In the genomic region with DNA sequence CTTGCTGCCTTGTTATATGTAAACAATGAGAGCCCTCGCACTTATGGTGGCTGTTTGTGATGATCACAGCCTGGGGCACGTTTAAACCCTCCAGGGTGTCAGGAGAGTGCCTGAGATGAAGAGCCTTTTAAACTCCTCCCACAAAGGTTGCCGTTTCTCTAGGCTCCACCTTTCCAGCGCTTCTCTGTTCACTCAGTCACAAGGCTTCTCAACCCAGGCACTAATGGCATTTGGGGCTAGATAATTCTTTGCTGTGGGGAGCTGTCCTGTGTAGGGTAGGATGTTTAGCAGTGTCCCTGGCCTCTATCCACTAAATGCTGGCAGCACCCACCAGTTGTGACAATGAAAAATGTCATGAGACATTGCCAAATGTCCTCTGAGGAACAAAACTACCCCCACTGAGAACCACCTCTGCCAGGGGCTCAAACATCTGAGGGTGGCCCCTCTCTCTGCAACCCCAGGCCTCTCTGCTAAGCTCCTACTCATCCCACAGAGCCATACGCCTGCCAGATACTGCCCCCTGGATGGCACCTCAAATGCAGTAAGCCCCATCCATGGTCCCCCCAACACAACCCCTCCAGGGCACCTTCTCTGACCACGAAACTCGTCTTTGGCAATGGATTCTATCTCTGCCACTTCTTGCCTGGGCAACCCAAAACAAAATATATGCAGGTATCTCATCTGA, we compare ENCODE assay signal across 18 cellular contexts.
DNase-seq lines count a peak whose midpoint lies in the region; ATAC-seq, FAIRE-seq and TF ChIP-seq lines count a peak whose summit lies in the region.
"Had no signal": no experiment of that assay in that cellular context is flagged by ENCODE, and none has a peak within 500 bp of the region (broad histone marks: within the 10 kb centered on the region; RNA-seq: fewer than 3 reads in every experiment).

No MANE protein-coding gene starts in this region.

- no peaks in the 10 kb centered on the region for H3K79me2 ChIP-seq in H1 (ENCODE audit: control insufficient read depth in 1 of 2, insufficient read depth in 2 of 2, low read length in 2 of 2)

- no peak overlapping the region for H3K56ac ChIP-seq in H1 (replicated peaks; ENCODE audit: insufficient read length, low read depth, low read length)

- H2AK5ac ChIP-seq in H1 (ENCODE audit: low read depth, low read length): no peak overlapping the region
- H2AK5ac ChIP-seq in neuronal stem cell (ENCODE audit: low read depth, low read length): no peak overlapping the region

- no peak overlapping the region for H3K4me3 ChIP-seq in H1 (ENCODE audit: extremely low read depth in 1 of 4, insufficient read depth in 2 of 4, low read depth in 3 of 4, low read length in 4 of 4)
- H3K4me3 ChIP-seq in neuronal stem cell (ENCODE audit: low read length in 2 of 2): no peak overlapping the region
- H3K4me3 ChIP-seq: gastrocnemius medialis had no signal

- H3K27me3 ChIP-seq in H1 (replicated peaks in 1 of 4; ENCODE audit: control insufficient read depth in 3 of 4, extremely low read depth in 1 of 4, insufficient read depth in 3 of 4, low read length in 3 of 4): no peaks in the 10 kb centered on the region; a peak in 1 of 7 replicates
- peaks cover 0 to 21% (median 0%) of the 10 kb centered on the region in 3 experiments for H3K27me3 ChIP-seq in neuronal stem cell (ENCODE audit: control insufficient read depth in 3 of 3, insufficient read depth in 3 of 3, low read depth in 1 of 3, low read length in 3 of 3)
- H3K27me3 ChIP-seq: gastrocnemius medialis, neutrophil had no signal

- H4K5ac ChIP-seq in H1 (ENCODE audit: insufficient read length, low read depth, low read length): no peak overlapping the region

- H4K8ac ChIP-seq in H1 (ENCODE audit: extremely low read depth, insufficient read depth, low read length) (peak overlapping the region; percentile 38; the same call in 1 of the 2 replicates), neuronal stem cell (ENCODE audit: low read depth, low read length) (no peak overlapping the region)

- TF ChIP-seq POLR2A in H1 (IDR thresholded peaks at IDR 0.05; ENCODE audit: control extremely low read depth in 1 of 2, low read depth in 2 of 2, low read length in 2 of 2): no peak

- no peak overlapping the region; the same call in none of the 2 replicates for H3K18ac ChIP-seq in H1 (ENCODE audit: extremely low read depth, low read length)
- H3K18ac ChIP-seq in neuronal stem cell (ENCODE audit: low read length): no peak overlapping the region

- H3K27ac ChIP-seq in H1 (ENCODE audit: low read depth, low read length): no peak overlapping the region
- no peak overlapping the region for H3K27ac ChIP-seq in neuronal stem cell (replicated peaks; ENCODE audit: low read length)
- H3K27ac ChIP-seq: gastrocnemius medialis, neutrophil had no signal

- peak overlapping the region in 1 of 2 experiments; percentile 32; a peak in 1 of 4 replicates for H3K4me2 ChIP-seq in H1 (ENCODE audit: insufficient read depth in 1 of 2, low read depth in 2 of 2, low read length in 2 of 2)
- no peak overlapping the region for H3K4me2 ChIP-seq in neuronal stem cell (ENCODE audit: insufficient read depth, low read length, poor library complexity, severe bottlenecking)

- peak in 1 of 2 experiments; percentile 35; a peak in 2 of 4 replicates for TF ChIP-seq RAD21 in H1 (IDR thresholded peaks at IDR 0.05 in 1 of 2, conservative IDR thresholded peaks at IDR 0.05 in 1 of 2; ENCODE audit: low read depth in 2 of 2, low read length in 2 of 2)

- H3K4ac ChIP-seq in H1 (replicated peaks; ENCODE audit: insufficient read length, low read depth, low read length) (no peak overlapping the region), neuronal stem cell (ENCODE audit: low read length) (no peak overlapping the region)

- TF ChIP-seq CTCF in H1 (IDR thresholded peaks at IDR 0.05; ENCODE audit: control extremely low read depth in 1 of 3, insufficient read depth in 1 of 3, low read depth in 1 of 3, low read length in 3 of 3) (peak in 1 of 3 experiments; percentile 4; a peak in 1 of 4 replicates), GM20000 (IDR thresholded peaks at IDR 0.05; ENCODE audit: extremely low read depth, missing control alignments) (no peak)

- H3K9ac ChIP-seq in H1 (replicated peaks in 1 of 4; ENCODE audit: extremely low read depth in 1 of 4, low read depth in 3 of 4, low read length in 3 of 4): no peak overlapping the region
- H3K9ac ChIP-seq in neuronal stem cell (ENCODE audit: low read depth, low read length, poor library complexity): no peak overlapping the region

- no peaks in the 10 kb centered on the region for H3K79me1 ChIP-seq in H1 (ENCODE audit: low read depth, low read length)
- H3K79me1 ChIP-seq in neuronal stem cell (ENCODE audit: low read depth, low read length): no peaks in the 10 kb centered on the region

- peaks cover 0 to 2% of the 10 kb centered on the region in 2 experiments for H4K20me1 ChIP-seq in H1 (replicated peaks in 1 of 2; ENCODE audit: control insufficient read depth in 1 of 2, insufficient read depth in 2 of 2, low read length in 2 of 2)

- DNase-seq in NCI-H748 (lab: John Stamatoyannopoulos, UW; ENCODE audit: unreplicated experiment) (peak; percentile 21), NCI-H748 treated with DMSO at 0.1 percent for 48 hours (lab: John Stamatoyannopoulos, UW) (no peak), NCI-H2107 (lab: John Stamatoyannopoulos, UW) (peak; percentile 25), H1 (ENCODE audit: low read depth in 1 of 2, low spot score in 2 of 2) (no peak), neuronal stem cell (ENCODE audit: low spot score) (no peak), GM20000 (ENCODE audit: low spot score) (no peak)
- DNase-seq: activated CD4-positive, alpha-beta memory T cell treated with anti-CD3 and anti-CD28 coated beads for 36 hours; activated T-cell treated with anti-CD3 and anti-CD28 coated beads for 4 hours; amygdala; C1 segment of cervical spinal cord; gastrocnemius medialis; H9; NCI-H2081 treated with DMSO at 0.1 percent for 48 hours; SHP77 had no signal

- no peak for FAIRE-seq in H1 (lab: Jason Lieb, UNC)
- FAIRE-seq: GM12891 had no signal

- CTCF ChIA-PET in H1 (lab: Charles Lee; ENCODE audit: partially characterized antibody): interaction anchor here (1.2 to 2.0 kb wide), 2 partner anchors 30 to 60 kb away, joined by 3 to 6 read pairs; no protein-coding TSS in a partner anchor

- ATAC-seq in HG03460 (IDR thresholded peaks at IDR 0.05; ENCODE audit: unreplicated experiment): no peak
- no peak for ATAC-seq in activated CD4-positive, CD25-positive, alpha-beta regulatory T cell treated with anti-CD3 and anti-CD28 coated beads, Interleukin-2, amount 50 U/mL, for 24 hours
- ATAC-seq: gastrocnemius medialis had no signal

- H2BK20ac ChIP-seq in H1 (ENCODE audit: low read length): 0 out of 2 replicates have a peak overlapping the region, but pooled peaks have one; percentile 57

- POLR2A ChIA-PET in H1 (lab: Charles Lee; ENCODE audit: partially characterized antibody): no interaction called here

- H3K14ac ChIP-seq in H1 (ENCODE audit: insufficient read length) (no peak overlapping the region), neuronal stem cell (ENCODE audit: low read length) (no peak overlapping the region)

- H3K9me3 ChIP-seq in H1 (ENCODE audit: insufficient read depth in 2 of 2, low read depth in 1 of 2, low read length in 1 of 2): no peaks in the 10 kb centered on the region
- H3K9me3 ChIP-seq in neuronal stem cell (replicated peaks in 1 of 2; ENCODE audit: control insufficient read depth in 2 of 2, insufficient read depth in 1 of 2, low read depth in 1 of 2, low read length in 2 of 2): no peaks in the 10 kb centered on the region
- H3K9me3 ChIP-seq: gastrocnemius medialis, neutrophil had no signal

- peak overlapping the region; percentile 24 for H2AFZ ChIP-seq in H1 (ENCODE audit: low read length)
- H2AFZ ChIP-seq in neuronal stem cell (ENCODE audit: low read length): peak overlapping the region; percentile 7

- no peaks in the 10 kb centered on the region for H3K36me3 ChIP-seq in H1 (ENCODE audit: control insufficient read depth in 2 of 4, insufficient read depth in 4 of 4, low read length in 3 of 4)
- H3K36me3 ChIP-seq in neuronal stem cell (replicated peaks in 1 of 2; ENCODE audit: control insufficient read depth in 2 of 2, insufficient read depth in 2 of 2, low read length in 2 of 2): no peaks in the 10 kb centered on the region
- H3K36me3 ChIP-seq: gastrocnemius medialis, neutrophil had no signal

- TF ChIP-seq EP300 in H1 (IDR thresholded peaks at IDR 0.05; ENCODE audit: borderline replicate concordance in 1 of 2, low read depth in 2 of 2, low read length in 2 of 2): no peak

- no peak overlapping the region for H2BK120ac ChIP-seq in H1 (replicated peaks; ENCODE audit: low read depth, low read length)
- H2BK120ac ChIP-seq in neuronal stem cell (ENCODE audit: low read depth, low read length): no peak overlapping the region

- H2BK5ac ChIP-seq in H1 (ENCODE audit: low read depth, low read length) (peak overlapping the region; percentile 35; the same call in 1 of the 2 replicates), neuronal stem cell (ENCODE audit: low read length) (no peak overlapping the region)

- peaks cover 0 to 8% (median 4%) of the 10 kb centered on the region in 4 experiments; a peak in 4 of 7 replicates for H3K4me1 ChIP-seq in H1 (replicated peaks in 1 of 4; ENCODE audit: control insufficient read depth in 3 of 4, insufficient read depth in 4 of 4, low read length in 3 of 4)
- peaks cover 0 to 6% of the 10 kb centered on the region in 2 donors for H3K4me1 ChIP-seq in neuronal stem cell (ENCODE audit: control insufficient read depth in 2 of 2, insufficient read depth in 1 of 2, low read depth in 1 of 2, low read length in 2 of 2)
- H3K4me1 ChIP-seq: gastrocnemius medialis had no signal

- no peaks in the 10 kb centered on the region; the same call in 1 of the 2 replicates for H3K23me2 ChIP-seq in H1 (ENCODE audit: low read depth, low read length)

- H3K23ac ChIP-seq in H1 (ENCODE audit: insufficient read length) (no peak overlapping the region), neuronal stem cell (ENCODE audit: low read depth, low read length, poor library complexity) (no peak overlapping the region)

- H4K91ac ChIP-seq in H1 (replicated peaks; ENCODE audit: insufficient read length, low read length) (no peak overlapping the region), neuronal stem cell (ENCODE audit: low read depth, low read length, poor library complexity) (no peak overlapping the region)

- H2BK12ac ChIP-seq in H1 (ENCODE audit: low read depth, low read length) (no peak overlapping the region), neuronal stem cell (ENCODE audit: low read length) (no peak overlapping the region)

- peak overlapping the region; percentile 16; the same call in 1 of the 2 replicates for H2BK15ac ChIP-seq in H1 (ENCODE audit: low read length)
- H2BK15ac ChIP-seq in neuronal stem cell (ENCODE audit: low read length): no peak overlapping the region

- 60% methylated on average over 7 of the region's 7 CpGs; no CpG with 5 or more reads in 1 of the 2 experiments for WGBS in H1 (ENCODE audit: extremely low coverage in 1 of 2, insufficient coverage in 1 of 2, insufficient read length in 1 of 2, insufficient replicate concordance in 2 of 2, low coverage in 1 of 2, low lambda C conversion rate in 2 of 2, missing lambda C conversion rate in 1 of 2), 2 experiments
- no CpG with 5 or more reads among the region's 7 CpGs for WGBS in neuronal stem cell (ENCODE audit: extremely low coverage in 2 of 2, insufficient read length in 2 of 2, insufficient replicate concordance in 1 of 2), 2 donors

TF ChIP-seq in H1, 55 proteins besides CTCF, POLR2A, EP300 and RAD21 (continues in another document):
- no peak for TF ChIP-seq ZNF274 (IDR thresholded peaks at IDR 0.05; ENCODE audit: borderline replicate concordance, extremely low read depth, low read length)

Comparison
In these comparisons a context has a peak if more than half of its experiments do, and no peak if none do; other contexts are left out.
1. DNase-seq: peak in NCI-H748 (single experiment) and NCI-H2107 (single experiment); none in NCI-H748 treated with DMSO at 0.1 percent for 48 hours (single experiment), H1 (0 of 2), neuronal stem cell (single experiment) and GM20000 (single experiment).